In genomic region chr6:26285143-26286134, GRCh38 we compare ENCODE assay signal across 1 cellular context.
TF ChIP-seq lines count a peak whose summit lies in the region.

No MANE protein-coding gene starts in this region.

TF ChIP-seq in HepG2, 621 proteins besides CTCF, POLR2A, EP300 and RAD21 (continued from another document and continues in another):
- TF ChIP-seq, protein P1, sequence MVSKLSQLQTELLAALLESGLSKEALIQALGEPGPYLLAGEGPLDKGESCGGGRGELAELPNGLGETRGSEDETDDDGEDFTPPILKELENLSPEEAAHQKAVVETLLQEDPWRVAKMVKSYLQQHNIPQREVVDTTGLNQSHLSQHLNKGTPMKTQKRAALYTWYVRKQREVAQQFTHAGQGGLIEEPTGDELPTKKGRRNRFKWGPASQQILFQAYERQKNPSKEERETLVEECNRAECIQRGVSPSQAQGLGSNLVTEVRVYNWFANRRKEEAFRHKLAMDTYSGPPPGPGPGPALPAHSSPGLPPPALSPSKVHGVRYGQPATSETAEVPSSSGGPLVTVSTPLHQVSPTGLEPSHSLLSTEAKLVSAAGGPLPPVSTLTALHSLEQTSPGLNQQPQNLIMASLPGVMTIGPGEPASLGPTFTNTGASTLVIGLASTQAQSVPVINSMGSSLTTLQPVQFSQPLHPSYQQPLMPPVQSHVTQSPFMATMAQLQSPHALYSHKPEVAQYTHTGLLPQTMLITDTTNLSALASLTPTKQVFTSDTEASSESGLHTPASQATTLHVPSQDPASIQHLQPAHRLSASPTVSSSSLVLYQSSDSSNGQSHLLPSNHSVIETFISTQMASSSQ (IDR thresholded peaks at IDR 0.05; ENCODE audit: low read depth), result 0 out of 2 replicates have a peak, but pooled peaks have one; percentile 17
- TF ChIP-seq, protein P1 (CRISPR knock-in tag; IDR thresholded peaks at IDR 0.05; ENCODE audit: borderline replicate concordance), result peak; percentile 67; the same call in 1 of the 2 replicates
- TF ChIP-seq NFIC (IDR thresholded peaks at IDR 0.05; ENCODE audit: low read length) (0 out of 2 replicates have a peak, but pooled peaks have one; percentile 33), CREB3 (CRISPR knock-in tag; IDR thresholded peaks at IDR 0.05) (no peak), ZNF253 (CRISPR knock-in tag; IDR thresholded peaks at IDR 0.05; ENCODE audit: borderline replicate concordance) (no peak; the same call in 1 of the 2 replicates), NR1H2 (CRISPR knock-in tag; IDR thresholded peaks at IDR 0.05; ENCODE audit: borderline replicate concordance, low read depth) (0 out of 2 replicates have a peak, but pooled peaks have one; percentile 21), HNRNPLL (IDR thresholded peaks at IDR 0.05; ENCODE audit: low read depth, low read length, poor library complexity, severe bottlenecking) (peak; percentile 34), ZNF460 (CRISPR knock-in tag; IDR thresholded peaks at IDR 0.05; ENCODE audit: borderline replicate concordance) (peak; percentile 27; the same call in 1 of the 2 replicates), ADNP (CRISPR knock-in tag; IDR thresholded peaks at IDR 0.05) (0 out of 2 replicates have a peak, but pooled peaks have one; percentile 60), CBFB (CRISPR knock-in tag; IDR thresholded peaks at IDR 0.05) (peak; percentile 82; the same call in 1 of the 2 replicates), ZNF737 (CRISPR knock-in tag; IDR thresholded peaks at IDR 0.05; ENCODE audit: borderline replicate concordance) (peak; percentile 90; the same call in 1 of the 2 replicates), ZNF879 (CRISPR knock-in tag; IDR thresholded peaks at IDR 0.05) (peak; percentile 59; the same call in 1 of the 2 replicates), SMAD9 (CRISPR knock-in tag; IDR thresholded peaks at IDR 0.05) (no peak), ZNF12 (CRISPR knock-in tag; IDR thresholded peaks at IDR 0.05) (no peak; the same call in 1 of the 2 replicates), AKNA (CRISPR knock-in tag; IDR thresholded peaks at IDR 0.05; ENCODE audit: borderline replicate concordance) (peak; percentile 26), ZNF556 (CRISPR knock-in tag; IDR thresholded peaks at IDR 0.05; ENCODE audit: borderline replicate concordance) (peak; percentile 35; the same call in 1 of the 2 replicates), MAZ (IDR thresholded peaks at IDR 0.05; ENCODE audit: borderline replicate concordance, low read depth, low read length) (0 out of 2 replicates have a peak, but pooled peaks have one; percentile 59), MAZ (CRISPR knock-in tag; IDR thresholded peaks at IDR 0.05; ENCODE audit: low read depth) (no peak), ZNF225 (CRISPR knock-in tag; IDR thresholded peaks at IDR 0.05) (peak; percentile 24; the same call in 1 of the 2 replicates), ZNF441 (CRISPR knock-in tag; IDR thresholded peaks at IDR 0.05; ENCODE audit: borderline replicate concordance) (peak; percentile 41; the same call in 1 of the 2 replicates), NR2F1 (CRISPR knock-in tag; IDR thresholded peaks at IDR 0.05) (no peak), MTF2 (CRISPR knock-in tag; IDR thresholded peaks at IDR 0.05; ENCODE audit: borderline replicate concordance) (no peak; the same call in 1 of the 2 replicates), ZNF891 (CRISPR knock-in tag; IDR thresholded peaks at IDR 0.05) (peak; percentile 54; the same call in 1 of the 2 replicates), ZNF333 (CRISPR knock-in tag; IDR thresholded peaks at IDR 0.05; ENCODE audit: borderline replicate concordance) (peak; percentile 89; the same call in 1 of the 2 replicates), U2AF1 (optimal IDR thresholded peaks at IDR 0.05; ENCODE audit: low read depth, low read length) (no peak), ZKSCAN8 (CRISPR knock-in tag; IDR thresholded peaks at IDR 0.05; ENCODE audit: borderline replicate concordance) (peak; percentile 14; the same call in 1 of the 2 replicates), RARG (CRISPR knock-in tag; IDR thresholded peaks at IDR 0.05; ENCODE audit: low read depth) (peak; percentile 88), TGIF2 (CRISPR knock-in tag; IDR thresholded peaks at IDR 0.05) (peak; percentile 71; the same call in 1 of the 2 replicates), NFE2 (CRISPR knock-in tag; IDR thresholded peaks at IDR 0.05) (peak; percentile 60; the same call in 1 of the 2 replicates), ZMYM4 (CRISPR knock-in tag; IDR thresholded peaks at IDR 0.05) (peak; percentile 89), RFX3 (CRISPR knock-in tag; IDR thresholded peaks at IDR 0.05) (peak; percentile 31; the same call in 1 of the 2 replicates), SMARCE1 (IDR thresholded peaks at IDR 0.05; ENCODE audit: borderline replicate concordance) (no peak), EHMT2 (IDR thresholded peaks at IDR 0.05; ENCODE audit: borderline replicate concordance, low read depth, low read length) (peak; percentile 42; the same call in 1 of the 2 replicates), RFX1 (IDR thresholded peaks at IDR 0.05) (no peak), ZZZ3 (CRISPR knock-in tag; IDR thresholded peaks at IDR 0.05; ENCODE audit: borderline replicate concordance) (no peak), SP4 (CRISPR knock-in tag; IDR thresholded peaks at IDR 0.05) (peak; percentile 86; the same call in 1 of the 2 replicates), IRF9 (CRISPR knock-in tag; IDR thresholded peaks at IDR 0.05; ENCODE audit: borderline replicate concordance) (no peak), TEAD2 (CRISPR knock-in tag; IDR thresholded peaks at IDR 0.05) (no peak), IRF2 (CRISPR knock-in tag; IDR thresholded peaks at IDR 0.05) (peak; percentile 61), POLR2AphosphoS2 (IDR thresholded peaks at IDR 0.05; ENCODE audit: low read depth, low read length) (no peak)
- TF ChIP-seq, protein P2, sequence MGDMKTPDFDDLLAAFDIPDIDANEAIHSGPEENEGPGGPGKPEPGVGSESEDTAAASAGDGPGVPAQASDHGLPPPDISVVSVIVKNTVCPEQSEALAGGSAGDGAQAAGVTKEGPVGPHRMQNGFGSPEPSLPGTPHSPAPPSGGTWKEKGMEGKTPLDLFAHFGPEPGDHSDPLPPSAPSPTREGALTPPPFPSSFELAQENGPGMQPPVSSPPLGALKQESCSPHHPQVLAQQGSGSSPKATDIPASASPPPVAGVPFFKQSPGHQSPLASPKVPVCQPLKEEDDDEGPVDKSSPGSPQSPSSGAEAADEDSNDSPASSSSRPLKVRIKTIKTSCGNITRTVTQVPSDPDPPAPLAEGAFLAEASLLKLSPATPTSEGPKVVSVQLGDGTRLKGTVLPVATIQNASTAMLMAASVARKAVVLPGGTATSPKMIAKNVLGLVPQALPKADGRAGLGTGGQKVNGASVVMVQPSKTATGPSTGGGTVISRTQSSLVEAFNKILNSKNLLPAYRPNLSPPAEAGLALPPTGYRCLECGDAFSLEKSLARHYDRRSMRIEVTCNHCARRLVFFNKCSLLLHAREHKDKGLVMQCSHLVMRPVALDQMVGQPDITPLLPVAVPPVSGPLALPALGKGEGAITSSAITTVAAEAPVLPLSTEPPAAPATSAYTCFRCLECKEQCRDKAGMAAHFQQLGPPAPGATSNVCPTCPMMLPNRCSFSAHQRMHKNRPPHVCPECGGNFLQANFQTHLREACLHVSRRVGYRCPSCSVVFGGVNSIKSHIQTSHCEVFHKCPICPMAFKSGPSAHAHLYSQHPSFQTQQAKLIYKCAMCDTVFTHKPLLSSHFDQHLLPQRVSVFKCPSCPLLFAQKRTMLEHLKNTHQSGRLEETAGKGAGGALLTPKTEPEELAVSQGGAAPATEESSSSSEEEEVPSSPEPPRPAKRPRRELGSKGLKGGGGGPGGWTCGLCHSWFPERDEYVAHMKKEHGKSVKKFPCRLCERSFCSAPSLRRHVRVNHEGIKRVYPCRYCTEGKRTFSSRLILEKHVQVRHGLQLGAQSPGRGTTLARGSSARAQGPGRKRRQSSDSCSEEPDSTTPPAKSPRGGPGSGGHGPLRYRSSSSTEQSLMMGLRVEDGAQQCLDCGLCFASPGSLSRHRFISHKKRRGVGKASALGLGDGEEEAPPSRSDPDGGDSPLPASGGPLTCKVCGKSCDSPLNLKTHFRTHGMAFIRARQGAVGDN (CRISPR knock-in tag; IDR thresholded peaks at IDR 0.05), result peak; percentile 85
- TF ChIP-seq, protein P3, sequence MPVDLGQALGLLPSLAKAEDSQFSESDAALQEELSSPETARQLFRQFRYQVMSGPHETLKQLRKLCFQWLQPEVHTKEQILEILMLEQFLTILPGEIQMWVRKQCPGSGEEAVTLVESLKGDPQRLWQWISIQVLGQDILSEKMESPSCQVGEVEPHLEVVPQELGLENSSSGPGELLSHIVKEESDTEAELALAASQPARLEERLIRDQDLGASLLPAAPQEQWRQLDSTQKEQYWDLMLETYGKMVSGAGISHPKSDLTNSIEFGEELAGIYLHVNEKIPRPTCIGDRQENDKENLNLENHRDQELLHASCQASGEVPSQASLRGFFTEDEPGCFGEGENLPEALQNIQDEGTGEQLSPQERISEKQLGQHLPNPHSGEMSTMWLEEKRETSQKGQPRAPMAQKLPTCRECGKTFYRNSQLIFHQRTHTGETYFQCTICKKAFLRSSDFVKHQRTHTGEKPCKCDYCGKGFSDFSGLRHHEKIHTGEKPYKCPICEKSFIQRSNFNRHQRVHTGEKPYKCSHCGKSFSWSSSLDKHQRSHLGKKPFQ (CRISPR knock-in tag; IDR thresholded peaks at IDR 0.05; ENCODE audit: insufficient replicate concordance), result peak; percentile 59
- TF ChIP-seq, protein P4, sequence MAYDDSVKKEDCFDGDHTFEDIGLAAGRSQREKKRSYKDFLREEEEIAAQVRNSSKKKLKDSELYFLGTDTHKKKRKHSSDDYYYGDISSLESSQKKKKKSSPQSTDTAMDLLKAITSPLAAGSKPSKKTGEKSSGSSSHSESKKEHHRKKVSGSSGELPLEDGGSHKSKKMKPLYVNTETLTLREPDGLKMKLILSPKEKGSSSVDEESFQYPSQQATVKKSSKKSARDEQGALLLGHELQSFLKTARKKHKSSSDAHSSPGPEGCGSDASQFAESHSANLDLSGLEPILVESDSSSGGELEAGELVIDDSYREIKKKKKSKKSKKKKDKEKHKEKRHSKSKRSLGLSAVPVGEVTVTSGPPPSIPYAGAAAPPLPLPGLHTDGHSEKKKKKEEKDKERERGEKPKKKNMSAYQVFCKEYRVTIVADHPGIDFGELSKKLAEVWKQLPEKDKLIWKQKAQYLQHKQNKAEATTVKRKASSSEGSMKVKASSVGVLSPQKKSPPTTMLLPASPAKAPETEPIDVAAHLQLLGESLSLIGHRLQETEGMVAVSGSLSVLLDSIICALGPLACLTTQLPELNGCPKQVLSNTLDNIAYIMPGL (CRISPR knock-in tag; IDR thresholded peaks at IDR 0.05; ENCODE audit: borderline replicate concordance in 1 of 2, low read depth in 1 of 2), result peak; percentile 89 to 97
